Comparison of ENCODE assay signal across 23 cellular contexts in genomic region chr9:95572370-95573151, GRCh38. TPM values are rescaled to one million over a fixed set of nuclear protein-coding genes. Genes with fewer than 3 reads are reported as not detected.
A peak's percentile ranks its signal among the peaks of the same experiment; 100 is the strongest.
DNase-seq lines count a peak whose midpoint lies in the region; ATAC-seq and TF ChIP-seq lines count a peak whose summit lies in the region.
"Had no signal": no experiment of that assay in that cellular context is flagged by ENCODE, and none has a peak within 500 bp of the region (broad histone marks: within the 10 kb centered on the region; RNA-seq: fewer than 3 reads in every experiment).

No MANE protein-coding gene starts in this region.

- no peaks in the 10 kb centered on the region for H3K36me3 Mint-ChIP-seq in stimulated activated naive B cell treated with anti-CD40 and anti-IgM and Interleukin-4, amounts not matched to agents 10 μg/mL and 1 μg/mL and 100 μg/mL, for 72 hours
- H3K36me3 Mint-ChIP-seq: neural progenitor cell; stimulated activated memory B cell treated with anti-CD40 and anti-IgM and Interleukin-4, amounts not matched to agents 10 μg/mL and 1 μg/mL and 100 μg/mL, for 72 hours had no signal

- ATAC-seq in left lung (peak; percentile 39), GM18511 (IDR thresholded peaks at IDR 0.05; ENCODE audit: unreplicated experiment) (no peak)
- ATAC-seq in stimulated activated naive B cell treated with anti-CD40 and anti-IgM and Interleukin-4, amounts not matched to agents 10 μg/mL and 1 μg/mL and 100 μg/mL, for 72 hours (replicated peaks) = no peak
- ATAC-seq in activated CD4-positive, CD25-positive, alpha-beta regulatory T cell treated with anti-CD3 and anti-CD28 coated beads, Interleukin-2, amount 50 U/mL, for 24 hours = no peak
- ATAC-seq: activated naive CD8-positive, alpha-beta T cell treated with anti-CD3 and anti-CD28 coated beads, Interleukin-2, amount 50 U/mL, for 24 hours; stimulated activated memory B cell treated with anti-CD40 and anti-IgM and Interleukin-4, amounts not matched to agents 10 μg/mL and 1 μg/mL and 100 μg/mL, for 72 hours had no signal

- DNase-seq in AG20443 (ENCODE audit: low spot score) (peak; percentile 63), Peyer's patch (peak in 1 of 3 donors; percentile 42), fibroblast of gingiva (ENCODE audit: low read depth) (peak; percentile 83), left lung (peak in 1 of 2 donors; percentile 55), breast epithelium (ENCODE audit: low spot score in 2 of 2) (no peak)
- no peak for DNase-seq in stimulated activated naive B cell treated with anti-CD40 and anti-IgM and Interleukin-4, amounts not matched to agents 10 μg/mL and 1 μg/mL and 100 μg/mL, for 72 hours
- DNase-seq: activated CD4-positive, alpha-beta T cell treated with anti-CD3 and anti-CD28 coated beads, Interleukin-2, amount 10 ng/mL, durations not matched to agents 7 days and 5 days; activated CD8-positive, alpha-beta memory T cell treated with anti-CD3 and anti-CD28 coated beads, Interleukin-2, amount 50 U/mL, for 48 hours; activated effector memory CD4-positive, alpha-beta T cell treated with Interleukin-2 at 50 U/mL for 16 hours; activated naive CD8-positive, alpha-beta T cell treated with anti-CD3 and anti-CD28 coated beads, Interleukin-2, amount 50 U/mL, for 24 hours; brain microvascular endothelial cell; DMS79; head of caudate nucleus; NCI-H1417 treated with DMSO at 0.1 percent for 48 hours; NCI-H2107; stimulated activated CD4-positive, alpha-beta T cell treated with anti-CD3 and anti-CD28 coated beads, Interleukin-1b, Interleukin-23, amount 100 ng/mL, for 48 hours had no signal

- H3K4me3 ChIP-seq in Peyer's patch (no peak overlapping the region), left lung (no peak overlapping the region), breast epithelium (no peak overlapping the region)
- H3K4me3 ChIP-seq: neural progenitor cell, prostate gland had no signal

- TF ChIP-seq CTCF in Peyer's patch (IDR thresholded peaks at IDR 0.05) (no peak), left lung (IDR thresholded peaks at IDR 0.05) (no peak), breast epithelium (IDR thresholded peaks at IDR 0.05) (no peak)

- H3K27ac ChIP-seq in Peyer's patch (peak overlapping the region in 3 of 4 donors; percentile 34 to 49 (median 42)), left lung (no peak overlapping the region), breast epithelium (no peak overlapping the region)
- H3K27ac ChIP-seq: brain microvascular endothelial cell, epithelial cell of prostate, HL-60, neural progenitor cell, prostate gland had no signal

- no peaks in the 10 kb centered on the region for H3K9me3 ChIP-seq in Peyer's patch
- no peaks in the 10 kb centered on the region for H3K9me3 ChIP-seq in left lung
- H3K9me3 ChIP-seq in breast epithelium = no peaks in the 10 kb centered on the region
- H3K9me3 ChIP-seq: prostate gland had no signal

- H3K4me3 Mint-ChIP-seq in stimulated activated naive B cell treated with anti-CD40 and anti-IgM and Interleukin-4, amounts not matched to agents 10 μg/mL and 1 μg/mL and 100 μg/mL, for 72 hours = no peak overlapping the region
- H3K4me3 Mint-ChIP-seq: activated CD4-positive, alpha-beta T cell treated with anti-CD3 and anti-CD28 coated beads, Interleukin-2, amount 10 ng/mL, durations not matched to agents 7 days and 5 days; activated naive CD8-positive, alpha-beta T cell treated with anti-CD3 and anti-CD28 coated beads, Interleukin-2, amount 50 U/mL, for 24 hours; neural progenitor cell; stimulated activated memory B cell treated with anti-CD40 and anti-IgM and Interleukin-4, amounts not matched to agents 10 μg/mL and 1 μg/mL and 100 μg/mL, for 72 hours had no signal

- H3K36me3 ChIP-seq in Peyer's patch (no peaks in the 10 kb centered on the region), left lung (no peaks in the 10 kb centered on the region), breast epithelium (no peaks in the 10 kb centered on the region)
- H3K36me3 ChIP-seq: brain microvascular endothelial cell, neural progenitor cell, prostate gland had no signal

- H3K27me3 ChIP-seq in Peyer's patch = no peaks in the 10 kb centered on the region
- peaks cover 0 to 39% of the 10 kb centered on the region in 2 donors for H3K27me3 ChIP-seq in left lung
- peaks cover 0 to 15% of the 10 kb centered on the region in 2 donors for H3K27me3 ChIP-seq in breast epithelium
- H3K27me3 ChIP-seq: brain microvascular endothelial cell, neural progenitor cell had no signal

- peaks cover 0 to 5% of the 10 kb centered on the region in 2 donors for H3K4me1 Mint-ChIP-seq in stimulated activated naive B cell treated with anti-CD40 and anti-IgM and Interleukin-4, amounts not matched to agents 10 μg/mL and 1 μg/mL and 100 μg/mL, for 72 hours
- H3K4me1 Mint-ChIP-seq: stimulated activated memory B cell treated with anti-CD40 and anti-IgM and Interleukin-4, amounts not matched to agents 10 μg/mL and 1 μg/mL and 100 μg/mL, for 72 hours had no signal

- H3K9me3 Mint-ChIP-seq in stimulated activated naive B cell treated with anti-CD40 and anti-IgM and Interleukin-4, amounts not matched to agents 10 μg/mL and 1 μg/mL and 100 μg/mL, for 72 hours = no peaks in the 10 kb centered on the region
- H3K9me3 Mint-ChIP-seq: activated CD4-positive, alpha-beta T cell treated with anti-CD3 and anti-CD28 coated beads, Interleukin-2, amount 10 ng/mL, durations not matched to agents 7 days and 5 days; activated naive CD8-positive, alpha-beta T cell treated with anti-CD3 and anti-CD28 coated beads, Interleukin-2, amount 50 U/mL, for 24 hours; stimulated activated memory B cell treated with anti-CD40 and anti-IgM and Interleukin-4, amounts not matched to agents 10 μg/mL and 1 μg/mL and 100 μg/mL, for 72 hours had no signal

- H3K4me1 ChIP-seq in Peyer's patch (no peaks in the 10 kb centered on the region), left lung (no peaks in the 10 kb centered on the region), breast epithelium (no peaks in the 10 kb centered on the region)
- H3K4me1 ChIP-seq: prostate gland had no signal

- intact Hi-C loops in left lung (cut with DNase I) = no loop called here
- intact Hi-C loops in breast epithelium (cut with DNase I; ENCODE audit: low total_unique reads) = no loop called here

- TF ChIP-seq POLR2A in Peyer's patch (IDR thresholded peaks at IDR 0.05) (no peak), breast epithelium (IDR thresholded peaks at IDR 0.05) (no peak)

- no peak overlapping the region for H3K27ac Mint-ChIP-seq in stimulated activated naive B cell treated with anti-CD40 and anti-IgM and Interleukin-4, amounts not matched to agents 10 μg/mL and 1 μg/mL and 100 μg/mL, for 72 hours
- H3K27ac Mint-ChIP-seq: activated CD4-positive, alpha-beta T cell treated with anti-CD3 and anti-CD28 coated beads, Interleukin-2, amount 10 ng/mL, durations not matched to agents 7 days and 5 days; activated naive CD8-positive, alpha-beta T cell treated with anti-CD3 and anti-CD28 coated beads, Interleukin-2, amount 50 U/mL, for 24 hours; stimulated activated memory B cell treated with anti-CD40 and anti-IgM and Interleukin-4, amounts not matched to agents 10 μg/mL and 1 μg/mL and 100 μg/mL, for 72 hours had no signal

- peaks cover 32 to 37% of the 10 kb centered on the region in 2 donors for H3K27me3 Mint-ChIP-seq in stimulated activated naive B cell treated with anti-CD40 and anti-IgM and Interleukin-4, amounts not matched to agents 10 μg/mL and 1 μg/mL and 100 μg/mL, for 72 hours

RNA-seq across cellular contexts. Expression of gene PTCH1, which starts 55.8 kb away (rescaled TPM):
- total RNA-seq in Peyer's patch = 10 to 100 TPM; 16.5 to 71.0 (median 24.0) TPM
- total RNA-seq in left lung = 10 to 100 TPM; 19.7 to 29.9 TPM
- total RNA-seq in breast epithelium = 1 to 10 TPM; 6.6 to 9.9 (median 6.6) TPM

Comparison
In these comparisons a context has a peak if more than half of its experiments do, and no peak if none do; other contexts are left out.
1. DNase-seq: peak in AG20443 (single experiment) and fibroblast of gingiva (single experiment); none in stimulated activated naive B cell treated with anti-CD40 and anti-IgM and Interleukin-4, amounts not matched to agents 10 μg/mL and 1 μg/mL and 100 μg/mL, for 72 hours (single experiment) and breast epithelium (0 of 2).
2. H3K27ac ChIP-seq: peak in Peyer's patch (3 of 4); none in left lung (0 of 2) and breast epithelium (0 of 2).